ENCODE assay signal across 8 cellular contexts in the genomic region with DNA sequence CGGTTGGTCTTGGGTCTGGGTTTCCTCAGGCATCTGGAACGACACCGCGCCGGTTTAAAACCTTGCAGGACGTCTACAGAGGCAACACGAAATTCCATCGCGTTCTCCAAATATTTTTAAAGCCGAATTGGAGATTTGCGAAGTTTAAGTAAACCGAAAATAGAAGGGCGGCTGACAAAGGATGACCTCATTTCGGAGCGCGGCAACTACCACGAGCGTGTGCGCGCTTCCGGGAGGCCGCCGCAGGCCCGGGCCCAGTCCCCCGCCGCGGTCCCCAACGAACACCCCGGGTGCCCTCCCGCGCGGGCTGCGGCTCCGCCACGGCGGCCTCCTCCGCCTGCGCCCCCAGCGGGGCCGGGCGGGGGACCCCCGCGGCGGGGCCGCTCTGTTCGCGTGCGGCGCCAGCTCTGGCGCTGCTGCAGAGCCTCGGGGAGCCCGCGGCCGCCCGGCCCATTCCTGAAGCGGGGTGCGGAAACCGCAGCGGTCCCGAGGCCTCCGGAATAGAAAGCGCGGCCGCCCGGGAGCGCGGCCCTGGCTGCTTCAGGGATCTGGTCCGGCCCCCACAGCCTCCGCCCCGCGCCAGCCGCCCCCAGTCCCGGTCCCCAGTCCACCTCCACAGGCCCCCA. TPM values are rescaled to one million over a fixed set of nuclear protein-coding genes. Genes with fewer than 3 reads are reported as not detected.
A peak's percentile ranks its signal among the peaks of the same experiment; 100 is the strongest.
DNase-seq lines count a peak whose midpoint lies in the region; ATAC-seq, FAIRE-seq and TF ChIP-seq lines count a peak whose summit lies in the region.

No MANE protein-coding gene starts in this region.

- DNase-seq in NCI-H1105 treated with DMSO at 0.1 percent for 48 hours (lab: John Stamatoyannopoulos, UW) (peak; percentile 18), NCI-H1105 (lab: John Stamatoyannopoulos, UW) (no peak), NOMO-1 treated with dmso at 0.1 percent for 144 hours (lab: John Stamatoyannopoulos, UW; ENCODE audit: unreplicated experiment) (peak; percentile 22), activated gamma-delta T cell treated with Interleukin-2 at 50 U/mL for 16 hours (peak; percentile 55), frontal cortex (ENCODE audit: low spot score in 2 of 2) (peak; percentile 55 to 60), osteocyte (ENCODE audit: extremely low spot score, unreplicated experiment) (no peak), tibial nerve (ENCODE audit: low spot score in 2 of 2) (peak in 1 of 2 donors; percentile 16)

- TF ChIP-seq CTCF in osteocyte (IDR thresholded peaks at IDR 0.05), result no peak
- no peak for TF ChIP-seq CTCF in tibial nerve (IDR thresholded peaks at IDR 0.05)

- H3K4me1 ChIP-seq in tibial nerve, result peaks cover 0 to 54% (median 32%) of the 10 kb centered on the region in 4 donors

- H3K36me3 ChIP-seq in tibial nerve, result peaks cover 0 to 42% (median 35%) of the 10 kb centered on the region in 3 donors

- peaks cover 48% of the 10 kb centered on the region for H3K4me1 Mint-ChIP-seq in osteocyte (ENCODE audit: unreplicated experiment)

- H3K27ac Mint-ChIP-seq in osteocyte (ENCODE audit: unreplicated experiment), result peak overlapping the region; percentile 94

- H3K9me3 ChIP-seq in tibial nerve, result no peaks in the 10 kb centered on the region

- peak overlapping the region; percentile 68 to 99 (median 86) for H3K4me3 ChIP-seq in tibial nerve

- H3K27me3 ChIP-seq in tibial nerve, result no peaks in the 10 kb centered on the region

- TF ChIP-seq EP300 in tibial nerve (IDR thresholded peaks at IDR 0.05), result no peak

- no peak for TF ChIP-seq POLR2A in tibial nerve (IDR thresholded peaks at IDR 0.05)

- no peaks in the 10 kb centered on the region for H3K27me3 Mint-ChIP-seq in osteocyte (ENCODE audit: unreplicated experiment)

- H3K36me3 Mint-ChIP-seq in osteocyte (ENCODE audit: unreplicated experiment), result peaks cover 44% of the 10 kb centered on the region

- 1% methylated on average over 27 to 73 of the region's 73 CpGs for whole genome bisulfite sequencing in tibial nerve, 2 donors

- no peaks in the 10 kb centered on the region for H3K9me3 Mint-ChIP-seq in osteocyte (ENCODE audit: unreplicated experiment)

- peak overlapping the region; percentile 93 for H3K4me3 Mint-ChIP-seq in osteocyte (ENCODE audit: unreplicated experiment)

- no peak for FAIRE-seq in frontal cortex (lab: Jason Lieb, UNC)

- peak overlapping the region; percentile 99 to 100 (median 100) for H3K27ac ChIP-seq in tibial nerve

- ATAC-seq in HG02884 (IDR thresholded peaks at IDR 0.05; ENCODE audit: unreplicated experiment), result peak; percentile 16

RNA-seq across cellular contexts. Expression of gene HSP90AA1, which starts 0.4 kb away (rescaled TPM):
- total RNA-seq in frontal cortex, result 289 TPM
- total RNA-seq in osteocyte, result 311 and 317 TPM in 2 replicates
- total RNA-seq in tibial nerve, result 100 to 1,000 TPM; 185 to 396 (median 265) TPM

RNA-seq across cellular contexts. Expression of gene WDR20, which starts 53.2 kb away (rescaled TPM):
- total RNA-seq in frontal cortex (39.5 TPM), osteocyte (27.4 and 29.8 TPM in 2 replicates), tibial nerve (10 to 100 TPM; 15.0 to 26.7 (median 18.3) TPM)

Comparison
In these comparisons a context has a peak if more than half of its experiments do, and no peak if none do; other contexts are left out.
1. DNase-seq: peak in NCI-H1105 treated with DMSO at 0.1 percent for 48 hours (single experiment), NOMO-1 treated with dmso at 0.1 percent for 144 hours (single experiment), activated gamma-delta T cell treated with Interleukin-2 at 50 U/mL for 16 hours (single experiment) and frontal cortex (2 of 2); none in NCI-H1105 (single experiment) and osteocyte (single experiment).